Comparison of ENCODE assay signal across 21 cellular contexts in the genomic region with DNA sequence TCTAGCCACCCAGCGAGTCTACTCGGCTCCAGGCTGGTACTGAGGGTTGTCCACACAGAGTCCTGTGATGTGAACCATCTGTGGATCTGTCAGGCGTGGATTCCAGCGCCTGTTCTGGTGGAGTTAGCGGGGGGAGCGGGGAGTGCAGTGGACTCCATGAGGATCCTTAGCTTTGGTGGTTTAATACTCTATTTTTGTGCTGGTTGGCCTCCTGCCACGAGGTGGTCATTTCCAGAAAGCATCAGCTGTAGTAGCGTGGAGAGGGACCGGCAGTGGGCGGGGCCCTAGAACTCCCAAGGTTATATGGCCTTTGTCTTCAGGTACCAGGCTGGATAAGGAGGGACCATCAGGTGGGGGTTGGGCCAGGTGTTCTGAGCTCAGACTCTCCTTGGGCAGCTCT.
"Had no signal": no experiment of that assay in that cellular context is flagged by ENCODE, and none has a peak within 500 bp of the region (broad histone marks: within the 10 kb centered on the region; RNA-seq: fewer than 3 reads in every experiment).

No MANE protein-coding gene starts in this region.

- H3K27ac ChIP-seq: HL-60 had no signal

- DNase-seq: KBM-7, MV-4-11, NCI-H1048, NCI-H1105, NCI-H1417, NCI-H1436 treated with DMSO at 0.1 percent for 48 hours, NCI-H1694, NCI-H187 treated with DMSO at 0.1 percent for 48 hours, NCI-H2081, NCI-H2107, NCI-H2227 treated with DMSO at 0.1 percent for 48 hours, NCI-H524, NCI-H526 treated with DMSO at 0.1 percent for 48 hours, NCI-H774, RPMI8226, SHP77, T-helper 1 cell had no signal

- FAIRE-seq: HTR-8/SVneo, RCC 7860 had no signal

- ATAC-seq: SK-N-SH treated with all-trans-retinoic acid at 6 μM for 48 hours had no signal
